In the genomic region with DNA sequence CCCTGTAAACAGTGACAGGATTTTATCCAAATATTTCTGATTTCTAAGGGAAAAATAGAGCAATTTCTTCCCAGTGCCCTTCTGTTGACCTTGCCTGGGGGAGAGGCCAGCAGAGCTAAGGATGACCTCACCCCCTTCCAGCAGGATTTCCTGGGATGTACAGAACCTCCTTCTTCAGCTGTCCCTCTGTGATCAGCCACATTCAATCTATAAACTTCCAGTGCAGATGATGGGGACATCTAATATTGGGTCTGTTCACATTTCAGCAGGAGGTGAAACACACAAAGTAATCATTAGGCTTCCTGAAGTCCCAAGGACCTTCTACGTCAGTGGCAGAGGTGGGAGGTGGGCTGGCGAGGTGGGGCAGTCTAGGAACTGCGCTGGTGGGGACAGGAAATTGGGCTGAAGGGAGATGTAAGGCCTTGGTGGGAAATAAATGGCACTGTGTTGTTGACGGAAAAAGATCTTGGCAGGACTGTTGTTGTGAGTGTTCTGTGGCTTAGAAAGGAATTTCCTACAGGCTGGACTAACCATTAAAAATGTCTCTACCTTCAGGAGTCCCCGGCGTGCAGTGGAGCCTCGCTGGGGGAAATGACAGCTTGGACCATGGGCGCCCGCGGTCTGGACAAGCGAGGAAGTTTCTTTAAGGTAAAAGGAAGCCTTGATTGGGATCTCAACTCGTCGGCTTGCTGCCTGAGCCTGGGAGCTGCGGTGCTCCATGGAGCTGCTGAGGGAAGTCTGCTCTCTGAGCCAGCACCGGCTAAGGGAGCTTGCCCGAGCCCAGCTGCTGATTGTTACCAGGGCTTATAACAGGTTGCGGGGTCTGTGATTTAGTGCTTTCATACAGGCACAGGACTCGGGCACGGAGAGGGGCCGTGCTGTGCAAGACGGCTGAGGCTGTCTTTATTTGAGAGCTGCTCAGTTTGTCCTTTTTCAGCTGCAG, we compare ENCODE assay signal across 9 cellular contexts.
DNase-seq lines count a peak whose midpoint lies in the region; ATAC-seq and TF ChIP-seq lines count a peak whose summit lies in the region.
"Had no signal": no experiment of that assay in that cellular context is flagged by ENCODE, and none has a peak within 500 bp of the region (broad histone marks: within the 10 kb centered on the region; RNA-seq: fewer than 3 reads in every experiment).

No MANE protein-coding gene starts in this region.

- DNase-seq in 8988T (peak; percentile 39), NCI-H226 (peak; percentile 22), epithelial cell of prostate (ENCODE audit: low read depth, low spot score) (no peak), GM10266 (ENCODE audit: extremely low spot score) (no peak)
- no peak for DNase-seq in stimulated activated naive CD8-positive, alpha-beta T cell treated with anti-CD3 and anti-CD28 coated beads, Interleukin-15, amount 100 ng/mL, for 72 hours
- no peak for DNase-seq in activated T-helper 1 cell treated with anti-CD3 and anti-CD28 coated beads, Interleukin-12 subunit alpha, Interleukin-12 subunit beta, Interleukin-2, Interleukin-4 antibody, amounts not matched to agents 30 ng/mL and 10 ng/mL and 1 ng/mL, durations not matched to agents 14 hours and 24 hours and 36 hours (ENCODE audit: low spot score)
- DNase-seq: DND-41 had no signal

- intact Hi-C loops in activated T-helper 1 cell treated with anti-CD3 and anti-CD28 coated beads, Interleukin-12 subunit alpha, Interleukin-12 subunit beta, Interleukin-2, Interleukin-4 antibody, amounts not matched to agents 30 ng/mL and 10 ng/mL and 1 ng/mL, durations not matched to agents 14 hours and 24 hours and 36 hours (cut with micrococcal nuclease), result no loop called here

- H3K4me1 Mint-ChIP-seq in stimulated activated naive CD8-positive, alpha-beta T cell treated with anti-CD3 and anti-CD28 coated beads, Interleukin-15, amount 100 ng/mL, for 72 hours, result no peaks in the 10 kb centered on the region
- no peaks in the 10 kb centered on the region for H3K4me1 Mint-ChIP-seq in activated T-helper 1 cell treated with anti-CD3 and anti-CD28 coated beads, Interleukin-12 subunit alpha, Interleukin-12 subunit beta, Interleukin-2, Interleukin-4 antibody, amounts not matched to agents 30 ng/mL and 10 ng/mL and 1 ng/mL, durations not matched to agents 14 hours and 24 hours and 36 hours (ENCODE audit: low read depth)

- H3K36me3 ChIP-seq in muscle layer of duodenum (ENCODE audit: control insufficient read depth in 1 of 2, insufficient read depth in 2 of 2, low read length in 2 of 2), result peaks cover 0 to 10% of the 10 kb centered on the region in 2 donors

- no peaks in the 10 kb centered on the region for H3K27me3 ChIP-seq in muscle layer of duodenum (ENCODE audit: low read depth, low read length)

- H3K27me3 Mint-ChIP-seq in stimulated activated naive CD8-positive, alpha-beta T cell treated with anti-CD3 and anti-CD28 coated beads, Interleukin-15, amount 100 ng/mL, for 72 hours, result peaks cover 33% of the 10 kb centered on the region
- peaks cover 6% of the 10 kb centered on the region for H3K27me3 Mint-ChIP-seq in activated T-helper 1 cell treated with anti-CD3 and anti-CD28 coated beads, Interleukin-12 subunit alpha, Interleukin-12 subunit beta, Interleukin-2, Interleukin-4 antibody, amounts not matched to agents 30 ng/mL and 10 ng/mL and 1 ng/mL, durations not matched to agents 14 hours and 24 hours and 36 hours (ENCODE audit: insufficient read depth)

- H3K27ac ChIP-seq in epithelial cell of prostate (peak overlapping the region; percentile 97), muscle layer of duodenum (ENCODE audit: low read length) (peak overlapping the region; percentile 90)

- H3K36me3 Mint-ChIP-seq in activated T-helper 1 cell treated with anti-CD3 and anti-CD28 coated beads, Interleukin-12 subunit alpha, Interleukin-12 subunit beta, Interleukin-2, Interleukin-4 antibody, amounts not matched to agents 30 ng/mL and 10 ng/mL and 1 ng/mL, durations not matched to agents 14 hours and 24 hours and 36 hours (ENCODE audit: low read depth), result no peaks in the 10 kb centered on the region

- H3K9me3 ChIP-seq in muscle layer of duodenum (ENCODE audit: control insufficient read depth in 1 of 2, low read length in 2 of 2), result no peaks in the 10 kb centered on the region

- H3K27ac Mint-ChIP-seq in stimulated activated naive CD8-positive, alpha-beta T cell treated with anti-CD3 and anti-CD28 coated beads, Interleukin-15, amount 100 ng/mL, for 72 hours, result peak overlapping the region in 1 of 2 donors; percentile 50
- H3K27ac Mint-ChIP-seq in activated T-helper 1 cell treated with anti-CD3 and anti-CD28 coated beads, Interleukin-12 subunit alpha, Interleukin-12 subunit beta, Interleukin-2, Interleukin-4 antibody, amounts not matched to agents 30 ng/mL and 10 ng/mL and 1 ng/mL, durations not matched to agents 14 hours and 24 hours and 36 hours, result no peak overlapping the region

- H3K4me3 Mint-ChIP-seq in stimulated activated naive CD8-positive, alpha-beta T cell treated with anti-CD3 and anti-CD28 coated beads, Interleukin-15, amount 100 ng/mL, for 72 hours, result no peak overlapping the region
- H3K4me3 Mint-ChIP-seq in activated T-helper 1 cell treated with anti-CD3 and anti-CD28 coated beads, Interleukin-12 subunit alpha, Interleukin-12 subunit beta, Interleukin-2, Interleukin-4 antibody, amounts not matched to agents 30 ng/mL and 10 ng/mL and 1 ng/mL, durations not matched to agents 14 hours and 24 hours and 36 hours, result no peak overlapping the region

- H3K4me1 ChIP-seq in muscle layer of duodenum (ENCODE audit: control insufficient read depth in 1 of 2, insufficient read depth in 2 of 2, low read length in 2 of 2), result peaks cover 28 to 55% of the 10 kb centered on the region in 2 donors

- peaks cover under 1 to 6% of the 10 kb centered on the region in 2 donors for H3K9me3 Mint-ChIP-seq in stimulated activated naive CD8-positive, alpha-beta T cell treated with anti-CD3 and anti-CD28 coated beads, Interleukin-15, amount 100 ng/mL, for 72 hours
- no peaks in the 10 kb centered on the region for H3K9me3 Mint-ChIP-seq in activated T-helper 1 cell treated with anti-CD3 and anti-CD28 coated beads, Interleukin-12 subunit alpha, Interleukin-12 subunit beta, Interleukin-2, Interleukin-4 antibody, amounts not matched to agents 30 ng/mL and 10 ng/mL and 1 ng/mL, durations not matched to agents 14 hours and 24 hours and 36 hours

- TF ChIP-seq CTCF in GM10266 (IDR thresholded peaks at IDR 0.05; ENCODE audit: control insufficient read depth, insufficient read depth, low read depth, missing control alignments), result no peak

- H3K4me3 ChIP-seq in muscle layer of duodenum (ENCODE audit: low read depth in 1 of 2, low read length in 2 of 2), result peak overlapping the region; percentile 44 to 50

- ATAC-seq in stimulated activated naive CD8-positive, alpha-beta T cell treated with anti-CD3 and anti-CD28 coated beads, Interleukin-15, amount 100 ng/mL, for 72 hours, result no peak
- no peak for ATAC-seq in HG02885 (IDR thresholded peaks at IDR 0.05; ENCODE audit: poor library complexity, unreplicated experiment)

Comparison
In these comparisons a context has a peak if more than half of its experiments do, and no peak if none do; other contexts are left out.
1. DNase-seq: peak in 8988T (single experiment) and NCI-H226 (single experiment); none in epithelial cell of prostate (single experiment), stimulated activated naive CD8-positive, alpha-beta T cell treated with anti-CD3 and anti-CD28 coated beads, Interleukin-15, amount 100 ng/mL, for 72 hours (0 of 2), GM10266 (single experiment) and activated T-helper 1 cell treated with anti-CD3 and anti-CD28 coated beads, Interleukin-12 subunit alpha, Interleukin-12 subunit beta, Interleukin-2, Interleukin-4 antibody, amounts not matched to agents 30 ng/mL and 10 ng/mL and 1 ng/mL, durations not matched to agents 14 hours and 24 hours and 36 hours (single experiment).